In genomic region chr1:25103180-25103790, GRCh38 we compare ENCODE assay signal across 20 cellular contexts.
DNase-seq lines count a peak whose midpoint lies in the region.
"Had no signal": no experiment of that assay in that cellular context is flagged by ENCODE, and none has a peak within 500 bp of the region (broad histone marks: within the 10 kb centered on the region; RNA-seq: fewer than 3 reads in every experiment).

No MANE protein-coding gene starts in this region.

- H3K9ac ChIP-seq in BLaER1 = no peak overlapping the region
- H3K9ac ChIP-seq: neural progenitor cell had no signal

- peak overlapping the region; percentile 28 for H3K4me2 ChIP-seq in BLaER1
- H3K4me2 ChIP-seq: neural progenitor cell had no signal

- H3K36me3 ChIP-seq in BLaER1 = no peaks in the 10 kb centered on the region
- H3K36me3 ChIP-seq: colonic mucosa, heart left ventricle, neural progenitor cell, sigmoid colon had no signal

- DNase-seq in DMS53 (lab: John Stamatoyannopoulos, UW) = peak; percentile 27
- no peak for DNase-seq in DMS53 treated with DMSO at 0.1 percent for 48 hours (lab: John Stamatoyannopoulos, UW; ENCODE audit: unreplicated experiment)
- DNase-seq in RPMI8226 = peak; percentile 40
- peak; percentile 73 for DNase-seq in myocyte (ENCODE audit: low read depth)
- no peak for DNase-seq in NCI-H82 (lab: John Stamatoyannopoulos, UW)
- no peak for DNase-seq in activated CD8-positive, alpha-beta memory T cell treated with anti-CD3 and anti-CD28 coated beads, Interleukin-2, amount 50 U/mL, for 48 hours
- no peak for DNase-seq in NCI-H524 treated with DMSO at 0.1 percent for 48 hours (lab: John Stamatoyannopoulos, UW)
- DNase-seq: activated CD4-positive, CD25-positive, alpha-beta regulatory T cell; CD4-positive, CD25-positive, alpha-beta regulatory T cell; colonic mucosa; effector CD8-positive, alpha-beta T cell; heart left ventricle; kidney glomerular epithelial cell; posterior cingulate gyrus; sigmoid colon; stimulated activated CD4-positive, alpha-beta T cell treated with anti-CD3 and anti-CD28 coated beads, Interleukin-4, amount 100 ng/mL, for 4 hours; T-helper 1 cell had no signal

- peaks cover 49% of the 10 kb centered on the region for H3K4me1 ChIP-seq in BLaER1
- H3K4me1 ChIP-seq: colonic mucosa, neural progenitor cell, sigmoid colon had no signal

- no peaks in the 10 kb centered on the region for H3K9me3 ChIP-seq in BLaER1
- H3K9me3 ChIP-seq: colonic mucosa, heart left ventricle, sigmoid colon had no signal

- no peak overlapping the region for H3K27ac ChIP-seq in BLaER1
- H3K27ac ChIP-seq: 22Rv1, colonic mucosa, heart left ventricle, neural progenitor cell, sigmoid colon had no signal

- H3K4me3 ChIP-seq in BLaER1 = no peak overlapping the region
- H3K4me3 ChIP-seq: colonic mucosa, heart left ventricle, neural progenitor cell, sigmoid colon had no signal

- no peaks in the 10 kb centered on the region for H4K20me1 ChIP-seq in BLaER1

- H3K27me3 ChIP-seq in BLaER1 = 0 out of 2 replicates have a peak, but pooled peaks cover under 1% of the 10 kb centered on the region
- H3K27me3 ChIP-seq: colonic mucosa, neural progenitor cell had no signal

Comparison
In these comparisons a context has a peak if more than half of its experiments do, and no peak if none do; other contexts are left out.
1. DNase-seq: peak in DMS53 (single experiment), RPMI8226 (single experiment) and myocyte (single experiment); none in DMS53 treated with DMSO at 0.1 percent for 48 hours (single experiment), NCI-H82 (single experiment), activated CD8-positive, alpha-beta memory T cell treated with anti-CD3 and anti-CD28 coated beads, Interleukin-2, amount 50 U/mL, for 48 hours (single experiment) and NCI-H524 treated with DMSO at 0.1 percent for 48 hours (single experiment).